34 cellular contexts compared by ENCODE assay signal in the genomic region with DNA sequence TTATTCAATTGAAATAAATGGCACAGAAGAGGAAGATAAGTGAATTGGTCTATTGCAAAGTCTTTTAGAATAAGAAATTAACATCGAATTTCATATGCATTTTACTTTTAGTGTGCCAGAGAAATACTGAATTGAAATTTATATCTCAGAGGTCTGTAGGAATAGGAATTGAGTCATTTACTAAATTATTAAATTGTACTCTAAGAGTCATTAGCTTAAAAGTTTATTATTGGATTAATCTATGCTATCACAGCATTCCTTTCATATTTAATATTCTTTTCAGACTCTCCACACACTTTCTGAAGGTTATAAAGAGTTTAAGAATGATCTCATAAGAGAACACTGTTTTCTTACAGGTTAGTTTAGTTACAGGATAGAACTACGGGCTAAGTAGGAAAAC.
"Had no signal": no experiment of that assay in that cellular context is flagged by ENCODE, and none has a peak within 500 bp of the region (broad histone marks: within the 10 kb centered on the region; RNA-seq: fewer than 3 reads in every experiment).

No MANE protein-coding gene starts in this region.

- DNase-seq: Karpas-422, Kasumi-1, MG63, MM.1S, MV-4-11, NCI-H1048, NCI-H1092, NCI-H1092 treated with DMSO at 0.1 percent for 48 hours, NCI-H1105, NCI-H1105 treated with DMSO at 0.1 percent for 48 hours, NCI-H1417, NCI-H1417 treated with DMSO at 0.1 percent for 48 hours, NCI-H1436, NCI-H1436 treated with DMSO at 0.1 percent for 48 hours, NCI-H146, NCI-H1694, NCI-H1694 treated with DMSO at 0.1 percent for 48 hours, NCI-H187, NCI-H187 treated with DMSO at 0.1 percent for 48 hours, NCI-H1930, NCI-H2029, NCI-H2029 treated with DMSO at 0.1 percent for 48 hours, NCI-H2081, NCI-H2081 treated with DMSO at 0.1 percent for 48 hours, NCI-H2107, NCI-H2171, NCI-H2171 treated with DMSO at 0.1 percent for 48 hours, NCI-H2227 treated with DMSO at 0.1 percent for 48 hours, NCI-H226, NCI-H345, NCI-H446, NCI-H446 treated with DMSO at 0.1 percent for 48 hours, NCI-H510A had no signal

- H3K27ac ChIP-seq: KMS-11 had no signal

- H3K4me3 ChIP-seq: MG63 had no signal

- H3K27me3 ChIP-seq: MG63 had no signal

- H3K9me3 ChIP-seq: MG63 had no signal

- H3K4me2 ChIP-seq: KMS-11 had no signal

- H3K9ac ChIP-seq: KMS-11 had no signal

- H3K36me3 ChIP-seq: MG63 had no signal
